8 cellular contexts compared by ENCODE assay signal in the genomic region with DNA sequence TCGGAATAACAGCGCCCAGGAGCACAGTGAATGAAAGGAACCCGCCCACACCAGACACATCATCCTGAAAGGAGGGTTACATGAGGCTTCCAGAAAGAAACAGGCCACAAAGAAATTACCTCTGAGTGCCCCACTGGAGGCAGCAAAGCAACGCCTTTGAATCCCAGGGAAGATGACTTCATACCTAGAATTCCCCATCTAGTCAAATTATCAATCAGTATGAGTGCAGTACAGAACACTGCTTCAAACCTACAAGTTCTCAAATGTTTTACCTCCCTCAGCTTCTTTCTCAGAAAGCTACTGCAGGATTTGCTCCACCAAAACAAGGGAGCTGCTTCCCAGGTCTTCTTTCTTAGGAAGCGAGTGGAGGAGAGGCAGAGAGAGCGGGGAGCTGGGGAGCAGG.
A peak's percentile ranks its signal among the peaks of the same experiment; 100 is the strongest.
DNase-seq lines count a peak whose midpoint lies in the region; ATAC-seq and TF ChIP-seq lines count a peak whose summit lies in the region.

No MANE protein-coding gene starts in this region.

- H3K9me2 ChIP-seq in Karpas-422 (replicated peaks; ENCODE audit: insufficient read depth, low read length) = no peaks in the 10 kb centered on the region

- peaks cover 87% of the 10 kb centered on the region for H3K36me3 Mint-ChIP-seq in activated CD4-positive, alpha-beta T cell treated with anti-CD3 and anti-CD28 coated beads, Interleukin-2, amount 10 ng/mL, durations not matched to agents 7 days and 5 days (ENCODE audit: low read depth)
- H3K36me3 Mint-ChIP-seq in naive thymus-derived CD4-positive, alpha-beta T cell = peaks cover 10 to 58% (median 51%) of the 10 kb centered on the region in 5 donors

- no peak overlapping the region for H3K4me3 ChIP-seq in naive thymus-derived CD4-positive, alpha-beta T cell (ENCODE audit: low read length)
- H3K4me3 ChIP-seq in Karpas-422 (ENCODE audit: low read length) = no peak overlapping the region
- H3K4me3 ChIP-seq in tibial nerve = no peak overlapping the region

- CTCF ChIA-PET in activated CD4-positive, alpha-beta T cell treated with anti-CD3 and anti-CD28 coated beads, Interleukin-2, amount 10 ng/mL, durations not matched to agents 7 days and 5 days (lab: Charles Lee) = interaction anchor here (0.7 to 4.8 kb wide), 12 partner anchors 9 to 145 kb away, joined by 3 to 31 read pairs (median 4); no protein-coding TSS in a partner anchor
- CTCF ChIA-PET in naive thymus-derived CD4-positive, alpha-beta T cell (lab: Charles Lee) = interaction anchor here (0.6 to 1.9 kb wide), 3 partner anchors 79 to 165 kb away, joined by 3 to 7 read pairs (median 4); no protein-coding TSS in a partner anchor

- peak overlapping the region; percentile 87 for H3K27ac Mint-ChIP-seq in activated CD4-positive, alpha-beta T cell treated with anti-CD3 and anti-CD28 coated beads, Interleukin-2, amount 10 ng/mL, durations not matched to agents 7 days and 5 days
- peak overlapping the region; percentile 64 to 93 (median 84) for H3K27ac Mint-ChIP-seq in naive thymus-derived CD4-positive, alpha-beta T cell

- peaks cover 18% of the 10 kb centered on the region; the same call in 1 of the 2 replicates for H4K20me1 ChIP-seq in Karpas-422 (ENCODE audit: insufficient read depth, low read depth, low read length)

- ATAC-seq in GM18517 (IDR thresholded peaks at IDR 0.05; ENCODE audit: unreplicated experiment) (peak; percentile 46), HG02852 (IDR thresholded peaks at IDR 0.05; ENCODE audit: unreplicated experiment) (peak; percentile 62)
- ATAC-seq in naive thymus-derived CD4-positive, alpha-beta T cell = peak; percentile 37

- no peak for DNase-seq in activated CD4-positive, alpha-beta T cell treated with anti-CD3 and anti-CD28 coated beads, Interleukin-2, amount 10 ng/mL, durations not matched to agents 7 days and 5 days
- peak in 2 of 9 donors; percentile 29 to 60 for DNase-seq in naive thymus-derived CD4-positive, alpha-beta T cell
- DNase-seq in NCI-H774 (lab: John Stamatoyannopoulos, UW) = no peak
- no peak for DNase-seq in Karpas-422
- DNase-seq in tibial nerve (ENCODE audit: low spot score in 2 of 2) = no peak
- DNase-seq in epidermal melanocyte (ENCODE audit: insufficient read length, low spot score) = no peak

- intact Hi-C loops in naive thymus-derived CD4-positive, alpha-beta T cell (cut with micrococcal nuclease) = loop anchor here (1.0 kb wide), 3 partner anchors 8 to 139 kb away; no protein-coding TSS in a partner anchor

- H3K9me3 ChIP-seq in naive thymus-derived CD4-positive, alpha-beta T cell (ENCODE audit: control insufficient read depth in 2 of 3, low read length in 3 of 3) = no peaks in the 10 kb centered on the region
- no peaks in the 10 kb centered on the region for H3K9me3 ChIP-seq in Karpas-422 (ENCODE audit: low read length)
- H3K9me3 ChIP-seq in tibial nerve = peaks cover 0 to 14% (median 0%) of the 10 kb centered on the region in 4 donors

- H3K27me3 ChIP-seq in naive thymus-derived CD4-positive, alpha-beta T cell (ENCODE audit: control insufficient read depth in 2 of 2, insufficient read depth in 2 of 2, low read length in 2 of 2) = no peaks in the 10 kb centered on the region
- H3K27me3 ChIP-seq in Karpas-422 (ENCODE audit: low read length) (no peaks in the 10 kb centered on the region), tibial nerve (no peaks in the 10 kb centered on the region)

- H3K9me3 Mint-ChIP-seq in activated CD4-positive, alpha-beta T cell treated with anti-CD3 and anti-CD28 coated beads, Interleukin-2, amount 10 ng/mL, durations not matched to agents 7 days and 5 days = peaks cover 4% of the 10 kb centered on the region
- H3K9me3 Mint-ChIP-seq in naive thymus-derived CD4-positive, alpha-beta T cell = peaks cover 0 to 5% (median 0%) of the 10 kb centered on the region in 11 donors

- H3K79me2 ChIP-seq in Karpas-422 (ENCODE audit: low read length) = no peaks in the 10 kb centered on the region

- TF ChIP-seq POLR2A in tibial nerve (IDR thresholded peaks at IDR 0.05) = no peak

- peaks cover 91% of the 10 kb centered on the region for H3K4me1 Mint-ChIP-seq in activated CD4-positive, alpha-beta T cell treated with anti-CD3 and anti-CD28 coated beads, Interleukin-2, amount 10 ng/mL, durations not matched to agents 7 days and 5 days
- H3K4me1 Mint-ChIP-seq in naive thymus-derived CD4-positive, alpha-beta T cell = peaks cover 56 to 99% (median 93%) of the 10 kb centered on the region in 7 donors

- POLR2A ChIA-PET in activated CD4-positive, alpha-beta T cell treated with anti-CD3 and anti-CD28 coated beads, Interleukin-2, amount 10 ng/mL, durations not matched to agents 7 days and 5 days (lab: Charles Lee) = no interaction called here
- POLR2A ChIA-PET in naive thymus-derived CD4-positive, alpha-beta T cell (lab: Charles Lee) = interaction anchor here (1.1 to 4.3 kb wide), 4 partner anchors 13 to 138 kb away, joined by 4 to 18 read pairs (median 12); no protein-coding TSS in a partner anchor

- 72 to 77% methylated on average over 6 of the region's 6 CpGs for WGBS in tibial nerve, 2 donors

- H2AFZ ChIP-seq in Karpas-422 (ENCODE audit: low read length) = no peak overlapping the region

- no peaks in the 10 kb centered on the region for H3K27me3 Mint-ChIP-seq in activated CD4-positive, alpha-beta T cell treated with anti-CD3 and anti-CD28 coated beads, Interleukin-2, amount 10 ng/mL, durations not matched to agents 7 days and 5 days
- no peaks in the 10 kb centered on the region for H3K27me3 Mint-ChIP-seq in naive thymus-derived CD4-positive, alpha-beta T cell

- TF ChIP-seq CTCF in tibial nerve (IDR thresholded peaks at IDR 0.05) = no peak

- peak overlapping the region; percentile 55 for H3K4me3 Mint-ChIP-seq in activated CD4-positive, alpha-beta T cell treated with anti-CD3 and anti-CD28 coated beads, Interleukin-2, amount 10 ng/mL, durations not matched to agents 7 days and 5 days
- H3K4me3 Mint-ChIP-seq in naive thymus-derived CD4-positive, alpha-beta T cell = peak overlapping the region in 7 of 10 donors; percentile 32 to 85 (median 77)

- peaks cover 57 to 63% of the 10 kb centered on the region in 2 donors for H3K4me1 ChIP-seq in naive thymus-derived CD4-positive, alpha-beta T cell (ENCODE audit: control insufficient read depth in 2 of 2, insufficient read depth in 2 of 2, low read length in 2 of 2)
- H3K4me1 ChIP-seq in Karpas-422 (ENCODE audit: low read length) (peaks cover 6% of the 10 kb centered on the region), tibial nerve (peaks cover 0 to 23% (median 3%) of the 10 kb centered on the region in 4 donors)

- H3K4me2 ChIP-seq in Karpas-422 (ENCODE audit: low read depth, low read length, poor library complexity, severe bottlenecking) = no peak overlapping the region

- peak overlapping the region; percentile 20 for H3K27ac ChIP-seq in naive thymus-derived CD4-positive, alpha-beta T cell (ENCODE audit: low read depth, low read length)
- H3K27ac ChIP-seq in Karpas-422 (ENCODE audit: low read length) (no peak overlapping the region), tibial nerve (no peak overlapping the region)

- H3K9ac ChIP-seq in Karpas-422 (ENCODE audit: low read length) = no peak overlapping the region

- peaks cover 5 to 65% (median 24%) of the 10 kb centered on the region in 3 experiments for H3K36me3 ChIP-seq in naive thymus-derived CD4-positive, alpha-beta T cell (ENCODE audit: control insufficient read depth in 2 of 3, insufficient read depth in 3 of 3, low read length in 3 of 3)
- H3K36me3 ChIP-seq in Karpas-422 (ENCODE audit: insufficient read depth, low read length) (no peaks in the 10 kb centered on the region), tibial nerve (peaks cover 0 to 16% (median 3%) of the 10 kb centered on the region in 3 donors)

- no peak for TF ChIP-seq EP300 in tibial nerve (IDR thresholded peaks at IDR 0.05)
